3 cellular contexts compared by ENCODE assay signal in genomic region chr13:57982782-57983181, GRCh38.
"Had no signal": no experiment of that assay in that cellular context is flagged by ENCODE, and none has a peak within 500 bp of the region (broad histone marks: within the 10 kb centered on the region; RNA-seq: fewer than 3 reads in every experiment).

No MANE protein-coding gene starts in this region.

- H3K4me3 ChIP-seq: GM12878 had no signal

- ATAC-seq: GM12878 had no signal

- DNase-seq: GDM1, GF-D8 had no signal
